Comparison of ENCODE assay signal across 1 cellular context in the genomic region with DNA sequence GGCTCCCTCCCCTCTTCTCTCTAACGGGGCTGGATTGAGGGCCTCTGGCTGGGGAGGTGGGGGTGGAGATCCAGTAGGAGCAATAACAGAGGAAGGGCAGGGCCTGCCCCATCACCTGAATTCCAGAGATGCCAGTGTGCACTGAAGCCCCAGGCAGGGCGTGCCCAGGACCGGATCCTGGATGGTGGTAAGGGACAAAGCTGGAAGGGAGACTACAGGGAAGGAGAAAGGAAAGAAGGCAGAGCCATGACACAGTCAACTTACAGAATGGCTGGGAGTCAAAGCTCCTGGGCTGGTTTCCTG.
TF ChIP-seq lines count a peak whose summit lies in the region.

No MANE protein-coding gene starts in this region.

TF ChIP-seq in HepG2, 621 proteins besides CTCF, POLR2A, EP300 and RAD21:
- TF ChIP-seq MXI1 (IDR thresholded peaks at IDR 0.05; ENCODE audit: borderline replicate concordance, low read depth, low read length) (0 out of 3 replicates have a peak, but pooled peaks have one; percentile 34), PPARG (CRISPR knock-in tag; conservative IDR thresholded peaks at IDR 0.05) (peak; percentile 95), RXRB (CRISPR knock-in tag; IDR thresholded peaks at IDR 0.05; ENCODE audit: borderline replicate concordance) (peak; percentile 57; the same call in 1 of the 2 replicates), ZMAT3 (CRISPR knock-in tag; conservative IDR thresholded peaks at IDR 0.05) (no peak), ZBTB38 (CRISPR knock-in tag; IDR thresholded peaks at IDR 0.05) (0 out of 2 replicates have a peak, but pooled peaks have one; percentile 4), SALL1 (CRISPR knock-in tag; IDR thresholded peaks at IDR 0.05) (0 out of 2 replicates have a peak, but pooled peaks have one; percentile 3), SOX5 (CRISPR knock-in tag; IDR thresholded peaks at IDR 0.05; ENCODE audit: borderline replicate concordance) (0 out of 2 replicates have a peak, but pooled peaks have one; percentile 13), SOX13 (IDR thresholded peaks at IDR 0.05) (no peak), SOX13 (CRISPR knock-in tag; conservative IDR thresholded peaks at IDR 0.05 in 1 of 2, IDR thresholded peaks at IDR 0.05 in 1 of 2) (0 out of 4 replicates have a peak, but pooled peaks of 1 of the 2 experiments have one; percentile 21), TEAD3 (CRISPR knock-in tag; optimal IDR thresholded peaks at IDR 0.05; ENCODE audit: borderline replicate concordance) (peak; percentile 94), JUND (CRISPR knock-in tag; IDR thresholded peaks at IDR 0.05) (no peak), ZNF674 (CRISPR knock-in tag; IDR thresholded peaks at IDR 0.05; ENCODE audit: low read depth) (no peak), GABPA (IDR thresholded peaks at IDR 0.05; ENCODE audit: low read depth, low read length) (no peak), GABPA (CRISPR knock-in tag; IDR thresholded peaks at IDR 0.05; ENCODE audit: low read depth) (0 out of 2 replicates have a peak, but pooled peaks have one; percentile 5), ZNF589 (CRISPR knock-in tag; conservative IDR thresholded peaks at IDR 0.05) (no peak), NFE2L2 (IDR thresholded peaks at IDR 0.05; ENCODE audit: low read length) (no peak), THYN1 (CRISPR knock-in tag; IDR thresholded peaks at IDR 0.05; ENCODE audit: borderline replicate concordance, low read depth) (no peak)
- TF ChIP-seq, protein P1, sequence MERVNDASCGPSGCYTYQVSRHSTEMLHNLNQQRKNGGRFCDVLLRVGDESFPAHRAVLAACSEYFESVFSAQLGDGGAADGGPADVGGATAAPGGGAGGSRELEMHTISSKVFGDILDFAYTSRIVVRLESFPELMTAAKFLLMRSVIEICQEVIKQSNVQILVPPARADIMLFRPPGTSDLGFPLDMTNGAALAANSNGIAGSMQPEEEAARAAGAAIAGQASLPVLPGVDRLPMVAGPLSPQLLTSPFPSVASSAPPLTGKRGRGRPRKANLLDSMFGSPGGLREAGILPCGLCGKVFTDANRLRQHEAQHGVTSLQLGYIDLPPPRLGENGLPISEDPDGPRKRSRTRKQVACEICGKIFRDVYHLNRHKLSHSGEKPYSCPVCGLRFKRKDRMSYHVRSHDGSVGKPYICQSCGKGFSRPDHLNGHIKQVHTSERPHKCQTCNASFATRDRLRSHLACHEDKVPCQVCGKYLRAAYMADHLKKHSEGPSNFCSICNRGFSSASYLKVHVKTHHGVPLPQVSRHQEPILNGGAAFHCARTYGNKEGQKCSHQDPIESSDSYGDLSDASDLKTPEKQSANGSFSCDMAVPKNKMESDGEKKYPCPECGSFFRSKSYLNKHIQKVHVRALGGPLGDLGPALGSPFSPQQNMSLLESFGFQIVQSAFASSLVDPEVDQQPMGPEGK (CRISPR knock-in tag; IDR thresholded peaks at IDR 0.05), result 0 out of 2 replicates have a peak, but pooled peaks have one; percentile 28
- TF ChIP-seq, protein P2, sequence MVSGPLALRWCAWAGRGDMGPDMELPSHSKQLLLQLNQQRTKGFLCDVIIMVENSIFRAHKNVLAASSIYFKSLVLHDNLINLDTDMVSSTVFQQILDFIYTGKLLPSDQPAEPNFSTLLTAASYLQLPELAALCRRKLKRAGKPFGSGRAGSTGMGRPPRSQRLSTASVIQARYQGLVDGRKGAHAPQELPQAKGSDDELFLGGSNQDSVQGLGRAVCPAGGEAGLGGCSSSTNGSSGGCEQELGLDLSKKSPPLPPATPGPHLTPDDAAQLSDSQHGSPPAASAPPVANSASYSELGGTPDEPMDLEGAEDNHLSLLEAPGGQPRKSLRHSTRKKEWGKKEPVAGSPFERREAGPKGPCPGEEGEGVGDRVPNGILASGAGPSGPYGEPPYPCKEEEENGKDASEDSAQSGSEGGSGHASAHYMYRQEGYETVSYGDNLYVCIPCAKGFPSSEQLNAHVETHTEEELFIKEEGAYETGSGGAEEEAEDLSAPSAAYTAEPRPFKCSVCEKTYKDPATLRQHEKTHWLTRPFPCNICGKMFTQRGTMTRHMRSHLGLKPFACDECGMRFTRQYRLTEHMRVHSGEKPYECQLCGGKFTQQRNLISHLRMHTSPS (CRISPR knock-in tag; IDR thresholded peaks at IDR 0.05; ENCODE audit: low read depth), result peak; percentile 73; the same call in 1 of the 2 replicates
- TF ChIP-seq, protein P3, sequence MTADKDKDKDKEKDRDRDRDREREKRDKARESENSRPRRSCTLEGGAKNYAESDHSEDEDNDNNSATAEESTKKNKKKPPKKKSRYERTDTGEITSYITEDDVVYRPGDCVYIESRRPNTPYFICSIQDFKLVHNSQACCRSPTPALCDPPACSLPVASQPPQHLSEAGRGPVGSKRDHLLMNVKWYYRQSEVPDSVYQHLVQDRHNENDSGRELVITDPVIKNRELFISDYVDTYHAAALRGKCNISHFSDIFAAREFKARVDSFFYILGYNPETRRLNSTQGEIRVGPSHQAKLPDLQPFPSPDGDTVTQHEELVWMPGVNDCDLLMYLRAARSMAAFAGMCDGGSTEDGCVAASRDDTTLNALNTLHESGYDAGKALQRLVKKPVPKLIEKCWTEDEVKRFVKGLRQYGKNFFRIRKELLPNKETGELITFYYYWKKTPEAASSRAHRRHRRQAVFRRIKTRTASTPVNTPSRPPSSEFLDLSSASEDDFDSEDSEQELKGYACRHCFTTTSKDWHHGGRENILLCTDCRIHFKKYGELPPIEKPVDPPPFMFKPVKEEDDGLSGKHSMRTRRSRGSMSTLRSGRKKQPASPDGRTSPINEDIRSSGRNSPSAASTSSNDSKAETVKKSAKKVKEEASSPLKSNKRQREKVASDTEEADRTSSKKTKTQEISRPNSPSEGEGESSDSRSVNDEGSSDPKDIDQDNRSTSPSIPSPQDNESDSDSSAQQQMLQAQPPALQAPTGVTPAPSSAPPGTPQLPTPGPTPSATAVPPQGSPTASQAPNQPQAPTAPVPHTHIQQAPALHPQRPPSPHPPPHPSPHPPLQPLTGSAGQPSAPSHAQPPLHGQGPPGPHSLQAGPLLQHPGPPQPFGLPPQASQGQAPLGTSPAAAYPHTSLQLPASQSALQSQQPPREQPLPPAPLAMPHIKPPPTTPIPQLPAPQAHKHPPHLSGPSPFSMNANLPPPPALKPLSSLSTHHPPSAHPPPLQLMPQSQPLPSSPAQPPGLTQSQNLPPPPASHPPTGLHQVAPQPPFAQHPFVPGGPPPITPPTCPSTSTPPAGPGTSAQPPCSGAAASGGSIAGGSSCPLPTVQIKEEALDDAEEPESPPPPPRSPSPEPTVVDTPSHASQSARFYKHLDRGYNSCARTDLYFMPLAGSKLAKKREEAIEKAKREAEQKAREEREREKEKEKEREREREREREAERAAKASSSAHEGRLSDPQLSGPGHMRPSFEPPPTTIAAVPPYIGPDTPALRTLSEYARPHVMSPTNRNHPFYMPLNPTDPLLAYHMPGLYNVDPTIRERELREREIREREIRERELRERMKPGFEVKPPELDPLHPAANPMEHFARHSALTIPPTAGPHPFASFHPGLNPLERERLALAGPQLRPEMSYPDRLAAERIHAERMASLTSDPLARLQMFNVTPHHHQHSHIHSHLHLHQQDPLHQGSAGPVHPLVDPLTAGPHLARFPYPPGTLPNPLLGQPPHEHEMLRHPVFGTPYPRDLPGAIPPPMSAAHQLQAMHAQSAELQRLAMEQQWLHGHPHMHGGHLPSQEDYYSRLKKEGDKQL (CRISPR knock-in tag; IDR thresholded peaks at IDR 0.05; ENCODE audit: low read depth), result peak; percentile 12; the same call in 1 of the 2 replicates
- TF ChIP-seq, protein P4, sequence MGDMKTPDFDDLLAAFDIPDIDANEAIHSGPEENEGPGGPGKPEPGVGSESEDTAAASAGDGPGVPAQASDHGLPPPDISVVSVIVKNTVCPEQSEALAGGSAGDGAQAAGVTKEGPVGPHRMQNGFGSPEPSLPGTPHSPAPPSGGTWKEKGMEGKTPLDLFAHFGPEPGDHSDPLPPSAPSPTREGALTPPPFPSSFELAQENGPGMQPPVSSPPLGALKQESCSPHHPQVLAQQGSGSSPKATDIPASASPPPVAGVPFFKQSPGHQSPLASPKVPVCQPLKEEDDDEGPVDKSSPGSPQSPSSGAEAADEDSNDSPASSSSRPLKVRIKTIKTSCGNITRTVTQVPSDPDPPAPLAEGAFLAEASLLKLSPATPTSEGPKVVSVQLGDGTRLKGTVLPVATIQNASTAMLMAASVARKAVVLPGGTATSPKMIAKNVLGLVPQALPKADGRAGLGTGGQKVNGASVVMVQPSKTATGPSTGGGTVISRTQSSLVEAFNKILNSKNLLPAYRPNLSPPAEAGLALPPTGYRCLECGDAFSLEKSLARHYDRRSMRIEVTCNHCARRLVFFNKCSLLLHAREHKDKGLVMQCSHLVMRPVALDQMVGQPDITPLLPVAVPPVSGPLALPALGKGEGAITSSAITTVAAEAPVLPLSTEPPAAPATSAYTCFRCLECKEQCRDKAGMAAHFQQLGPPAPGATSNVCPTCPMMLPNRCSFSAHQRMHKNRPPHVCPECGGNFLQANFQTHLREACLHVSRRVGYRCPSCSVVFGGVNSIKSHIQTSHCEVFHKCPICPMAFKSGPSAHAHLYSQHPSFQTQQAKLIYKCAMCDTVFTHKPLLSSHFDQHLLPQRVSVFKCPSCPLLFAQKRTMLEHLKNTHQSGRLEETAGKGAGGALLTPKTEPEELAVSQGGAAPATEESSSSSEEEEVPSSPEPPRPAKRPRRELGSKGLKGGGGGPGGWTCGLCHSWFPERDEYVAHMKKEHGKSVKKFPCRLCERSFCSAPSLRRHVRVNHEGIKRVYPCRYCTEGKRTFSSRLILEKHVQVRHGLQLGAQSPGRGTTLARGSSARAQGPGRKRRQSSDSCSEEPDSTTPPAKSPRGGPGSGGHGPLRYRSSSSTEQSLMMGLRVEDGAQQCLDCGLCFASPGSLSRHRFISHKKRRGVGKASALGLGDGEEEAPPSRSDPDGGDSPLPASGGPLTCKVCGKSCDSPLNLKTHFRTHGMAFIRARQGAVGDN (CRISPR knock-in tag; IDR thresholded peaks at IDR 0.05), result peak; percentile 40
- TF ChIP-seq, protein P5, sequence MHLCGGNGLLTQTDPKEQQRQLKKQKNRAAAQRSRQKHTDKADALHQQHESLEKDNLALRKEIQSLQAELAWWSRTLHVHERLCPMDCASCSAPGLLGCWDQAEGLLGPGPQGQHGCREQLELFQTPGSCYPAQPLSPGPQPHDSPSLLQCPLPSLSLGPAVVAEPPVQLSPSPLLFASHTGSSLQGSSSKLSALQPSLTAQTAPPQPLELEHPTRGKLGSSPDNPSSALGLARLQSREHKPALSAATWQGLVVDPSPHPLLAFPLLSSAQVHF (CRISPR knock-in tag; IDR thresholded peaks at IDR 0.05), result no peak
- TF ChIP-seq, protein P6, sequence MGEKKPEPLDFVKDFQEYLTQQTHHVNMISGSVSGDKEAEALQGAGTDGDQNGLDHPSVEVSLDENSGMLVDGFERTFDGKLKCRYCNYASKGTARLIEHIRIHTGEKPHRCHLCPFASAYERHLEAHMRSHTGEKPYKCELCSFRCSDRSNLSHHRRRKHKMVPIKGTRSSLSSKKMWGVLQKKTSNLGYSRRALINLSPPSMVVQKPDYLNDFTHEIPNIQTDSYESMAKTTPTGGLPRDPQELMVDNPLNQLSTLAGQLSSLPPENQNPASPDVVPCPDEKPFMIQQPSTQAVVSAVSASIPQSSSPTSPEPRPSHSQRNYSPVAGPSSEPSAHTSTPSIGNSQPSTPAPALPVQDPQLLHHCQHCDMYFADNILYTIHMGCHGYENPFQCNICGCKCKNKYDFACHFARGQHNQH (CRISPR knock-in tag; IDR thresholded peaks at IDR 0.05), result no peak
TF ChIP-seq in HepG2: peak in this region for 13.
